Comparison of ENCODE assay signal across 10 cellular contexts in the genomic region with DNA sequence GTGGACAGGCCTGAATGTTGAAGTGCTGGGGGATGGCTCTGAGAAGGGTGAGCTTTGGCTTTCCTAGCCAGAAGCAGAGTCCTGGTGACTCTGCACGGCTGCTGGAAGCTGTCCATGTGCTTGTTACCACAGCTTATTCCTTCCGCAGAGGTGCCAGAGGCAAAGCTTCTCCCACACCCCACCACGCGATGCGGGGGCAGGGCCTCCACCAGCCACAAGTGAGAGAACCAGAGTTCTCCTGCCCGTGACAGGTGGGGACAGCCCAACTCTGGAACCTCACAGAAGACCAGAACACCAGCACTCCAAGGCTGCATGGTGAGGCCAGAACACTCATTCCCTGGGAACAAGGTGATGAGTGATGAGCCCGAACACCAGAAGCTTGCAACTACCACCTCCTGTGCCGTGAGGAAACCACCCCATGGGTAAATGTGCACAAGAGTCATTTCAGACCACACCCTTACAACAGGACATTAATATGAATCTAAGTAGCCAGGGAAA. TPM values are rescaled to one million over a fixed set of nuclear protein-coding genes. Genes with fewer than 3 reads are reported as not detected.
DNase-seq lines count a peak whose midpoint lies in the region; FAIRE-seq and TF ChIP-seq lines count a peak whose summit lies in the region.
"Had no signal": no experiment of that assay in that cellular context is flagged by ENCODE, and none has a peak within 500 bp of the region (broad histone marks: within the 10 kb centered on the region; RNA-seq: fewer than 3 reads in every experiment).

No MANE protein-coding gene starts in this region.

- DNase-seq in GM03348 (ENCODE audit: low spot score) (peak; percentile 63), caudate nucleus (lab: John Stamatoyannopoulos, UW) (no peak), hepatic stellate cell (ENCODE audit: low spot score) (peak; percentile 56), prostate gland (ENCODE audit: low spot score) (no peak), H54 (ENCODE audit: insufficient read length, low spot score) (no peak), CD1c-positive myeloid dendritic cell (ENCODE audit: extremely low spot score) (no peak), NOMO-1 treated with DMSO at 0.1 percent for 48 hours (lab: John Stamatoyannopoulos, UW; ENCODE audit: unreplicated experiment) (no peak), COLO829 (ENCODE audit: low spot score) (no peak)
- DNase-seq: naive B cell, NCI-H2081 treated with DMSO at 0.1 percent for 48 hours had no signal

- H3K4me3 ChIP-seq in prostate gland, result no peak overlapping the region

- no peaks in the 10 kb centered on the region for H3K9me3 ChIP-seq in prostate gland

- no peaks in the 10 kb centered on the region for H3K4me1 ChIP-seq in prostate gland (replicated peaks)

- no peaks in the 10 kb centered on the region for H3K27me3 ChIP-seq in prostate gland (replicated peaks; ENCODE audit: insufficient read depth)

- no peak for TF ChIP-seq CTCF in prostate gland (IDR thresholded peaks at IDR 0.05)

- peak overlapping the region; percentile 68 for H3K27ac ChIP-seq in caudate nucleus (ENCODE audit: low read depth, low read length)
- H3K27ac ChIP-seq in prostate gland, result peak overlapping the region; percentile 59 to 60

- no peak for FAIRE-seq in H54 (lab: Jason Lieb, UNC)

- 40% methylated on average over 8 of the region's 8 CpGs for WGBS in prostate gland

- TF ChIP-seq POLR2A in prostate gland (IDR thresholded peaks at IDR 0.05), result no peak
- no peak for TF ChIP-seq POLR2A in H54 (IDR thresholded peaks at IDR 0.05; ENCODE audit: low read depth, low read length)

- H3K36me3 ChIP-seq in prostate gland, result peaks cover 11 to 24% of the 10 kb centered on the region in 2 donors

- intact Hi-C loops in prostate gland (cut with DNase I), result loop anchor here (5.0 kb wide), 1 partner anchor 40 kb away; no protein-coding TSS in a partner anchor

RNA-seq across cellular contexts. Expression of gene JAG1, which starts 36.7 kb away (rescaled TPM):
- 10 to 100 TPM; 46.5 to 72.3 TPM for total RNA-seq in prostate gland

Comparison
In these comparisons a context has a peak if more than half of its experiments do, and no peak if none do; other contexts are left out.
1. DNase-seq: peak in GM03348 (single experiment) and hepatic stellate cell (single experiment); none in caudate nucleus (0 of 61), prostate gland (single experiment), H54 (single experiment), CD1c-positive myeloid dendritic cell (single experiment), NOMO-1 treated with DMSO at 0.1 percent for 48 hours (single experiment) and COLO829 (single experiment).